In genomic region chr2:121596221-121597080, GRCh38 we compare ENCODE assay signal across 2 cellular contexts.
TF ChIP-seq lines count a peak whose summit lies in the region.

No MANE protein-coding gene starts in this region.

TF ChIP-seq in Ishikawa, 13 proteins besides CTCF, POLR2A, EP300 and RAD21 (continued from another document):
- peak; percentile 67 for TF ChIP-seq USF1 (IDR thresholded peaks at IDR 0.05)
- no peak for TF ChIP-seq TCF12 (IDR thresholded peaks at IDR 0.05; ENCODE audit: low read depth)
- no peak for TF ChIP-seq REST (IDR thresholded peaks at IDR 0.05; ENCODE audit: low read depth)
- TF ChIP-seq CREB1 (IDR thresholded peaks at IDR 0.05; ENCODE audit: low read depth), result no peak
- TF ChIP-seq MAX (IDR thresholded peaks at IDR 0.05), result peak; percentile 37; the same call in 1 of the 2 replicates

TF ChIP-seq in H1, 55 proteins besides CTCF, POLR2A, EP300 and RAD21 (continued from another document):
- TF ChIP-seq MAX (IDR thresholded peaks at IDR 0.05) (no peak), ATF3 (IDR thresholded peaks at IDR 0.05; ENCODE audit: insufficient read depth, low read depth, low read length) (no peak), RFX5 (IDR thresholded peaks at IDR 0.05; ENCODE audit: borderline replicate concordance, low read depth, low read length) (no peak), KDM5A (IDR thresholded peaks at IDR 0.05; ENCODE audit: low read length) (no peak), CHD7 (IDR thresholded peaks at IDR 0.05; ENCODE audit: insufficient replicate concordance, low read length) (no peak), CTBP2 (IDR thresholded peaks at IDR 0.05; ENCODE audit: borderline replicate concordance, insufficient read depth, insufficient read length, low read length) (no peak), TEAD4 (IDR thresholded peaks at IDR 0.05; ENCODE audit: low read depth, low read length) (no peak), CREB1 (IDR thresholded peaks at IDR 0.05) (no peak)
TF ChIP-seq in H1: peak in this region for 0.
